Comparison of ENCODE assay signal across 8 cellular contexts in genomic region chr1:146386851-146387749, GRCh38.
DNase-seq lines count a peak whose midpoint lies in the region; ATAC-seq and TF ChIP-seq lines count a peak whose summit lies in the region.
"Not testable (repeated sequence)": the region's sequence is repeated elsewhere in the genome, so short reads cannot be mapped to it uniquely, and the experiment has no call there.

No MANE protein-coding gene starts in this region.

- peak overlapping the region; percentile 93 for H3K4me3 Mint-ChIP-seq in osteocyte (ENCODE audit: unreplicated experiment)

- intact Hi-C loops in adrenal gland (cut with DNase I); aorta (cut with DNase I): not testable (repeated sequence)

- peak; percentile 89 to 91 for TF ChIP-seq POLR2A in adrenal gland (IDR thresholded peaks at IDR 0.05)

- H3K27ac ChIP-seq in adrenal gland (peak overlapping the region; percentile 55 to 96 (median 92)), cardiac muscle cell (peak overlapping the region; percentile 100), aorta (ENCODE audit: low read depth in 1 of 2, low read length in 2 of 2) (peak overlapping the region in 1 of 2 donors; percentile 52)

- not testable (repeated sequence) for H3K36me3 ChIP-seq in adrenal gland (replicated peaks in 1 of 2); cardiac muscle cell; aorta (ENCODE audit: control insufficient read depth in 1 of 2, insufficient read depth in 2 of 2, low read length in 1 of 2)

- H3K27ac Mint-ChIP-seq in osteocyte (ENCODE audit: unreplicated experiment): peak overlapping the region; percentile 100

- H3K4me3 ChIP-seq in adrenal gland: peak overlapping the region in 2 of 4 donors; percentile 54 to 57
- peak overlapping the region; percentile 21 for H3K4me3 ChIP-seq in cardiac muscle cell
- H3K4me3 ChIP-seq in aorta (ENCODE audit: low read length in 2 of 2): not testable (repeated sequence)

- not testable (repeated sequence) for H3K9me3 Mint-ChIP-seq in osteocyte (ENCODE audit: unreplicated experiment)

- DNase-seq in NCI-H1417 (lab: John Stamatoyannopoulos, UW) (peak; percentile 73 to 95 (median 85)), SKM-1 treated with dmso at 0.1 percent for 144 hours (lab: John Stamatoyannopoulos, UW; ENCODE audit: unreplicated experiment) (peak; percentile 99), adrenal gland (peak; percentile 32 to 95 (median 76)), cardiac muscle cell (ENCODE audit: low read depth in 1 of 2, low spot score in 1 of 2) (peak; percentile 85 to 95), osteocyte (ENCODE audit: extremely low spot score, unreplicated experiment) (peak; percentile 86), aorta (peak; percentile 70 to 84)

- 0 to 2% (median 1%) methylated on average over 12 to 28 of the region's 39 CpGs for WGBS in adrenal gland, 4 donors
- 0% methylated on average over 22 to 30 of the region's 39 CpGs for WGBS in aorta, 2 donors

- not testable (repeated sequence) for H3K36me3 Mint-ChIP-seq in osteocyte (ENCODE audit: unreplicated experiment)

- peak; percentile 90 for ATAC-seq in GM18502 (IDR thresholded peaks at IDR 0.05; ENCODE audit: poor library complexity, unreplicated experiment)
- peak; percentile 96 for ATAC-seq in HG02870 (IDR thresholded peaks at IDR 0.05; ENCODE audit: unreplicated experiment)
- ATAC-seq in aorta (ENCODE audit: low FRiP score): peak; percentile 99

- not testable (repeated sequence) for H3K27me3 Mint-ChIP-seq in osteocyte (ENCODE audit: unreplicated experiment)

- H3K27me3 ChIP-seq in adrenal gland; cardiac muscle cell; aorta (ENCODE audit: control insufficient read depth in 1 of 2, insufficient read depth in 2 of 2, low read length in 1 of 2): not testable (repeated sequence)

- not testable (repeated sequence) for H3K9me3 ChIP-seq in adrenal gland (replicated peaks in 1 of 3); cardiac muscle cell (ENCODE audit: low read depth); aorta (ENCODE audit: control insufficient read depth, low read length)

- not testable (repeated sequence) for H3K4me1 Mint-ChIP-seq in osteocyte (ENCODE audit: unreplicated experiment)

- H3K4me1 ChIP-seq in adrenal gland (replicated peaks in 1 of 2); cardiac muscle cell (ENCODE audit: low read depth); aorta (ENCODE audit: control insufficient read depth in 1 of 2, insufficient read depth in 2 of 2, low read length in 2 of 2): not testable (repeated sequence)

- not testable (repeated sequence) for TF ChIP-seq CTCF in adrenal gland (IDR thresholded peaks at IDR 0.05); cardiac muscle cell (IDR thresholded peaks at IDR 0.05; ENCODE audit: low read depth, low read length); osteocyte (IDR thresholded peaks at IDR 0.05)
